Comparison of ENCODE assay signal across 18 cellular contexts in the genomic region with DNA sequence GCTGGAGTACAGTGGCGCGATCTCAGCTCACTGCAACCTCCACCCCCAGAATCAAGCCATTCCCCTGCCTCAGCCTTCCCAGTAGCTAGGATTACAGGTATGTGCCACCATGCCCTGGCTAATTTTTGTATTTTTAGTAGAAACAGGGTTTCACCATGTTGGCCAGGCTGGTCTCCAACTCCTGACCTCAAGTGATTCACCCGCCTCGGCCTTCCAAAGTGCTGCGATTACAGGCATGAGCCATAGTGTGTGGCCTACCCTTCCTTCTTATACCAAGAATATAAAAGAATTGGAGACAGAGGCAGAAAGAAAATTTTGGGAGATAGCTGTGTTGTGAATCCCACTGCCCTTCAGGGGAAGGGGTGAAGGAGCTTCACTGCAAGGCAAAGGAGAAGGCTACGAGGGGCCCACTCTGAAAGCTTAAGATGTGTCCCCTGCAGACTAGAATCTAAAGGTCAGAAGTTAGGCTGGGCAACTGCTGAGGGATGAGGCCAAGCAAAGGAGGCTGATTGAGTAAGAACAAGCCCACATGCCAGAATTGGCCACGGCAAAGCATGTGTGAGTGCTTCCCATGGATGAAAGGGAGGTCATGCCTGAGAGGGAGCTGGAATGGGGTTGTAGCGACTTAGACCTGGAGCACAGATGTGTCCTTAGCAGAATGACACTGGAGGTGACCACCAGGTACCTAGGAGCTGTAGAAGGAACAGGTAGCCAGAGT. TPM values are rescaled to one million over a fixed set of nuclear protein-coding genes. Genes with fewer than 3 reads are reported as not detected.
DNase-seq lines count a peak whose midpoint lies in the region; ATAC-seq and TF ChIP-seq lines count a peak whose summit lies in the region.
"Had no signal": no experiment of that assay in that cellular context is flagged by ENCODE, and none has a peak within 500 bp of the region (broad histone marks: within the 10 kb centered on the region; RNA-seq: fewer than 3 reads in every experiment).

No MANE protein-coding gene starts in this region.

- H3K4me1 ChIP-seq in upper lobe of left lung, result peaks cover 0 to 9% (median 6%) of the 10 kb centered on the region in 4 donors

- no peaks in the 10 kb centered on the region for H3K36me3 Mint-ChIP-seq in osteocyte (ENCODE audit: unreplicated experiment)
- H3K36me3 Mint-ChIP-seq: naive B cell had no signal

- peak overlapping the region; percentile 56 for H3K27ac ChIP-seq in epithelial cell of prostate
- H3K27ac ChIP-seq in upper lobe of left lung, result no peak overlapping the region
- H3K27ac ChIP-seq: cardiac muscle cell, hepatocyte, sigmoid colon had no signal

- ATAC-seq in upper lobe of left lung (ENCODE audit: low FRiP score in 2 of 2), result no peak
- ATAC-seq in GM21529 (IDR thresholded peaks at IDR 0.05; ENCODE audit: unreplicated experiment), result no peak

- WGBS in upper lobe of left lung, 2 donors, result 84 to 85% methylated on average over 8 of the region's 8 CpGs

- TF ChIP-seq CTCF in osteocyte (IDR thresholded peaks at IDR 0.05) (no peak), upper lobe of left lung (IDR thresholded peaks at IDR 0.05) (no peak)

- no peak for TF ChIP-seq EP300 in upper lobe of left lung (IDR thresholded peaks at IDR 0.05)

- no peaks in the 10 kb centered on the region for H3K9me3 Mint-ChIP-seq in osteocyte (ENCODE audit: unreplicated experiment)
- H3K9me3 Mint-ChIP-seq: naive B cell had no signal

- peak; percentile 63 for DNase-seq in EL
- DNase-seq in NCI-H226, result peak; percentile 70
- DNase-seq in epithelial cell of prostate (ENCODE audit: low read depth, low spot score), result no peak
- peak; percentile 54 for DNase-seq in osteocyte (ENCODE audit: extremely low spot score, unreplicated experiment)
- no peak for DNase-seq in NCI-H146 treated with DMSO at 0.1 percent for 48 hours (lab: John Stamatoyannopoulos, UW; ENCODE audit: unreplicated experiment)
- no peak for DNase-seq in upper lobe of left lung
- no peak for DNase-seq in 8988T
- DNase-seq: activated naive CD4-positive, alpha-beta T cell; GF-D8; left cardiac atrium; naive B cell; NCI-H2227 treated with DMSO at 0.1 percent for 48 hours; sigmoid colon; stimulated activated CD4-positive, alpha-beta T cell treated with anti-CD3 and anti-CD28 coated beads, Interleukin-4, amount 100 ng/mL, for 4 hours; stimulated activated naive CD4-positive, alpha-beta T cell had no signal

- no peaks in the 10 kb centered on the region for H3K27me3 ChIP-seq in upper lobe of left lung
- H3K27me3 ChIP-seq: cardiac muscle cell, hepatocyte, sigmoid colon had no signal

- H3K4me3 ChIP-seq in upper lobe of left lung, result no peak overlapping the region
- H3K4me3 ChIP-seq: cardiac muscle cell, hepatocyte, sigmoid colon had no signal

- H3K4me1 Mint-ChIP-seq in osteocyte (ENCODE audit: unreplicated experiment), result peaks cover 28% of the 10 kb centered on the region

- no peaks in the 10 kb centered on the region for H3K9me3 ChIP-seq in upper lobe of left lung
- H3K9me3 ChIP-seq: sigmoid colon had no signal

- H3K4me3 Mint-ChIP-seq in osteocyte (ENCODE audit: unreplicated experiment), result no peak overlapping the region
- H3K4me3 Mint-ChIP-seq: naive B cell had no signal

- no peaks in the 10 kb centered on the region for H3K36me3 ChIP-seq in upper lobe of left lung
- H3K36me3 ChIP-seq: cardiac muscle cell, sigmoid colon had no signal

- TF ChIP-seq POLR2A in upper lobe of left lung (IDR thresholded peaks at IDR 0.05), result no peak

- H3K27ac Mint-ChIP-seq in osteocyte (ENCODE audit: unreplicated experiment), result peak overlapping the region; percentile 66
- H3K27ac Mint-ChIP-seq: naive B cell had no signal

- H3K27me3 Mint-ChIP-seq in osteocyte (ENCODE audit: unreplicated experiment), result no peaks in the 10 kb centered on the region
- H3K27me3 Mint-ChIP-seq: naive B cell had no signal

RNA-seq across cellular contexts. Expression of a gene that starts 8.4 kb away (rescaled TPM):
- total RNA-seq in osteocyte (not detected in 2 replicates), upper lobe of left lung (not detected)
- total RNA-seq: cardiac muscle cell, hepatocyte, left cardiac atrium, sigmoid colon had no signal

RNA-seq across cellular contexts. Expression of a gene that starts 55.7 kb away (rescaled TPM):
- total RNA-seq in osteocyte (46.8 and 48.0 TPM in 2 replicates), upper lobe of left lung (10 to 100 TPM; 17.9 to 85.9 (median 38.4) TPM)

RNA-seq across cellular contexts. Expression of a gene that starts 58.1 kb away (rescaled TPM):
- total RNA-seq in osteocyte, result 27.8 and 28.8 TPM in 2 replicates
- 100 to 1,000 TPM in 1 of 6 donors, 10 to 100 TPM in 5; 37.4 to 214 (median 67.4) TPM for total RNA-seq in upper lobe of left lung

Comparison
In these comparisons a context has a peak if more than half of its experiments do, and no peak if none do; other contexts are left out.
1. DNase-seq: peak in EL (single experiment), NCI-H226 (single experiment) and osteocyte (single experiment); none in epithelial cell of prostate (single experiment), NCI-H146 treated with DMSO at 0.1 percent for 48 hours (single experiment), upper lobe of left lung (0 of 2) and 8988T (single experiment).